In genomic region chr19:55451522-55452380, GRCh38 we compare ENCODE assay signal across 9 cellular contexts. TPM values are rescaled to one million over a fixed set of nuclear protein-coding genes. Genes with fewer than 3 reads are reported as not detected.
DNase-seq lines count a peak whose midpoint lies in the region; ATAC-seq and TF ChIP-seq lines count a peak whose summit lies in the region.
"Had no signal": no experiment of that assay in that cellular context is flagged by ENCODE, and none has a peak within 500 bp of the region (broad histone marks: within the 10 kb centered on the region; RNA-seq: fewer than 3 reads in every experiment).

No MANE protein-coding gene starts in this region.

- ATAC-seq in HG03521 (IDR thresholded peaks at IDR 0.05; ENCODE audit: unreplicated experiment) = no peak
- no peak for ATAC-seq in HG02885 (IDR thresholded peaks at IDR 0.05; ENCODE audit: poor library complexity, unreplicated experiment)

- H3K9ac ChIP-seq in adipocyte (ENCODE audit: low read length) = no peak overlapping the region

- TF ChIP-seq CTCF in AG04449 (IDR thresholded peaks at IDR 0.05; ENCODE audit: insufficient read depth, low read length, missing control alignments) (no peak), GM13976 (IDR thresholded peaks at IDR 0.05; ENCODE audit: borderline replicate concordance, control extremely low read depth, extremely low read depth, insufficient read depth, missing control alignments) (no peak)

- 0 out of 2 replicates have a peak overlapping the region, but pooled peaks have one; percentile 1 for H3K4me3 ChIP-seq in AG04449 (ENCODE audit: low read depth, low read length)
- peak overlapping the region; percentile 31; the same call in 1 of the 2 replicates for H3K4me3 ChIP-seq in H7 (ENCODE audit: insufficient read depth, low read depth, low read length)
- H3K4me3 ChIP-seq in adipocyte (ENCODE audit: low read length) = no peak overlapping the region

- in situ Hi-C loops in GM13976 (cut with MboI; ENCODE audit: low sequenced_read_pairs, unreplicated experiment) = no loop called here

- H3K36me3 ChIP-seq in H7 (replicated peaks; ENCODE audit: control insufficient read depth, insufficient read depth, low read length) (no peaks in the 10 kb centered on the region; the same call in 1 of the 2 replicates), adipocyte (ENCODE audit: control insufficient read depth, insufficient read depth, low read length, severe bottlenecking) (peaks cover 4% of the 10 kb centered on the region)

- peaks cover 53% of the 10 kb centered on the region for H3K27me3 ChIP-seq in H7 (ENCODE audit: control insufficient read depth, insufficient read depth, low read length)
- peaks cover 21% of the 10 kb centered on the region for H3K27me3 ChIP-seq in adipocyte (replicated peaks; ENCODE audit: control insufficient read depth, insufficient read depth, low read length)

- POLR2A ChIA-PET in AG04449 (lab: Yijun Ruan, JAX) = no interaction called here

- no peaks in the 10 kb centered on the region for H3K9me3 ChIP-seq in adipocyte (ENCODE audit: control insufficient read depth, low read length)

- CTCF ChIA-PET in AG04449 (lab: Yijun Ruan, JAX) = interaction anchor here (0.5 to 3.0 kb wide), 3 partner anchors 8 to 52 kb away, joined by 3 to 24 read pairs (median 5); no protein-coding TSS in a partner anchor

- no peak for DNase-seq in AG04449 (ENCODE audit: low read depth, low spot score)
- DNase-seq in H7 = peak; percentile 80
- peak; percentile 38 for DNase-seq in adipocyte (ENCODE audit: low read depth)
- DNase-seq in medulla oblongata (ENCODE audit: extremely low spot score) = peak; percentile 54
- DNase-seq in GM13976 (ENCODE audit: low spot score) = no peak
- DNase-seq in stimulated activated CD4-positive, alpha-beta T cell treated with anti-CD3 and anti-CD28 coated beads, Interleukin-4, amount 100 ng/mL, for 4 hours = no peak
- DNase-seq: activated CD4-positive, alpha-beta T cell treated with anti-CD3 and anti-CD28 coated beads for 4 hours had no signal

- H3K4me1 ChIP-seq in adipocyte (ENCODE audit: control insufficient read depth, insufficient read depth, low read length) = no peaks in the 10 kb centered on the region

RNA-seq across cellular contexts. Expression of gene SHISA7, which starts 8.7 kb away (rescaled TPM):
- total RNA-seq in H7 (2014; rRNA removed; shearing (Covaris generic)) = 0.04 and 0.07 TPM in 2 replicates

RNA-seq across cellular contexts. Expression of gene ISOC2, which starts 9.7 kb away (rescaled TPM):
- 178 and 185 TPM in 2 replicates for total RNA-seq in H7 (2014; rRNA removed; shearing (Covaris generic))

RNA-seq across cellular contexts. Expression of gene C19orf85, which starts 12.8 kb away (rescaled TPM):
- total RNA-seq in H7 (2014; rRNA removed; shearing (Covaris generic)) = 1.6 and 3.7 TPM in 2 replicates

RNA-seq across cellular contexts. Expression of gene ZNF628, which starts 24.7 kb away (rescaled TPM):
- 5.8 and 8.1 TPM in 2 replicates for total RNA-seq in H7 (2014; rRNA removed; shearing (Covaris generic))

RNA-seq across cellular contexts. Expression of gene NAT14, which starts 33.2 kb away (rescaled TPM):
- 56.0 and 71.2 TPM in 2 replicates for total RNA-seq in H7 (2014; rRNA removed; shearing (Covaris generic))

Comparison
In these comparisons a context has a peak if more than half of its experiments do, and no peak if none do; other contexts are left out.
1. DNase-seq: peak in H7 (single experiment), adipocyte (single experiment) and medulla oblongata (single experiment); none in AG04449 (single experiment), GM13976 (single experiment) and stimulated activated CD4-positive, alpha-beta T cell treated with anti-CD3 and anti-CD28 coated beads, Interleukin-4, amount 100 ng/mL, for 4 hours (0 of 2).